19 cellular contexts compared by ENCODE assay signal in the genomic region with DNA sequence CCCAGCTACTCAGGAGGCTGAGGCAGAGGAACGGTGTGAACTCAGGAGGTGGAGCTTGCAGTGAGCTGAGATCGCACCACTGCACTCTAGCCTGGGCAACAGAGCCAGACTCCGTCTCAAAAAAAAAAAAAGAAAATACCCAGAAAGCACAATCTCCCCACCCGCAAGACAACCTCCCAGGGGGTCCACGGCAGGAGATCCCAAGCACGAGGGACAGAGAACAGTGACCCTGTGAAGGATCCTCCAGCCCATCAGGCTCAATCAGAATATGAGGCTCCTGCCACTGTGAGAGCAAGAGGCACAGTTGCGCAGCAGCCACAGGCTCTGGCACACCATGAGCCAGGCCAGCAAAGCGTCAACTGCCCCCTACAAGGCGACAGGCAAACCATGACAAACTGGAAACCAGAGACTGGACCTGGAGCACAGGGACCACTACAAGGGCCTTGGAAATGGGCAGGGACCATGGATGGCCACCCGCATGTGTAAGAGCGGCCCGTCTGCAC.
A peak's percentile ranks its signal among the peaks of the same experiment; 100 is the strongest.
DNase-seq lines count a peak whose midpoint lies in the region; ATAC-seq and TF ChIP-seq lines count a peak whose summit lies in the region.
"Had no signal": no experiment of that assay in that cellular context is flagged by ENCODE, and none has a peak within 500 bp of the region (broad histone marks: within the 10 kb centered on the region; RNA-seq: fewer than 3 reads in every experiment).

No MANE protein-coding gene starts in this region.

- peaks cover 35 to 40% (median 39%) of the 10 kb centered on the region in 3 donors for H3K4me1 Mint-ChIP-seq in IgD-negative memory B cell
- H3K4me1 Mint-ChIP-seq in T-cell = peaks cover 50 to 65% (median 57%) of the 10 kb centered on the region in 3 donors

- CTCF ChIA-PET in T-cell (lab: Charles Lee) = no interaction called here

- H3K9me3 Mint-ChIP-seq in IgD-negative memory B cell = no peaks in the 10 kb centered on the region
- no peaks in the 10 kb centered on the region for H3K9me3 Mint-ChIP-seq in T-cell

- DNase-seq in posterior vena cava (ENCODE audit: low spot score) (peak; percentile 38), T-cell (no peak), COLO829 (ENCODE audit: low spot score) (no peak), NCI-H2171 (lab: John Stamatoyannopoulos, UW) (no peak), NCI-H774 (lab: John Stamatoyannopoulos, UW) (no peak)
- DNase-seq: C1 segment of cervical spinal cord, COR-L47, GM23248, Karpas-422, NCI-H1417 treated with DMSO at 0.1 percent for 48 hours, NCI-H2029 treated with DMSO at 0.1 percent for 48 hours, NCI-H2227 treated with DMSO at 0.1 percent for 48 hours, NCI-H526 treated with DMSO at 0.1 percent for 48 hours, PC-9, SK-N-SH had no signal

- POLR2A ChIA-PET in T-cell (lab: Charles Lee) = no interaction called here

- H3K27ac Mint-ChIP-seq in IgD-negative memory B cell (no peak overlapping the region), T-cell (no peak overlapping the region)

- H3K36me3 Mint-ChIP-seq in IgD-negative memory B cell = no peaks in the 10 kb centered on the region
- H3K36me3 Mint-ChIP-seq in T-cell = no peaks in the 10 kb centered on the region

- no peak for TF ChIP-seq CTCF in C4-2B (conservative IDR thresholded peaks at IDR 0.05)
- no peak for TF ChIP-seq CTCF in VCaP (conservative IDR thresholded peaks at IDR 0.05)

- intact Hi-C loops in posterior vena cava (cut with DNase I) = no loop called here

- no peak for ATAC-seq in T-cell (replicated peaks in 1 of 4)

- H3K4me3 Mint-ChIP-seq in IgD-negative memory B cell = peak overlapping the region in 3 of 4 donors; percentile 12 to 60 (median 28)
- H3K4me3 Mint-ChIP-seq in T-cell = no peak overlapping the region

- H3K27ac ChIP-seq in C4-2B (peak overlapping the region; percentile 92), VCaP (peak overlapping the region; percentile 96)
- H3K27ac ChIP-seq: HL-60, PC-9 had no signal

- H3K27me3 Mint-ChIP-seq in IgD-negative memory B cell (no peaks in the 10 kb centered on the region), T-cell (no peaks in the 10 kb centered on the region)

Comparison
In these comparisons a context has a peak if more than half of its experiments do, and no peak if none do; other contexts are left out.
1. H3K4me3 Mint-ChIP-seq: peak in IgD-negative memory B cell (3 of 4); none in T-cell (0 of 3).